In the genomic region with DNA sequence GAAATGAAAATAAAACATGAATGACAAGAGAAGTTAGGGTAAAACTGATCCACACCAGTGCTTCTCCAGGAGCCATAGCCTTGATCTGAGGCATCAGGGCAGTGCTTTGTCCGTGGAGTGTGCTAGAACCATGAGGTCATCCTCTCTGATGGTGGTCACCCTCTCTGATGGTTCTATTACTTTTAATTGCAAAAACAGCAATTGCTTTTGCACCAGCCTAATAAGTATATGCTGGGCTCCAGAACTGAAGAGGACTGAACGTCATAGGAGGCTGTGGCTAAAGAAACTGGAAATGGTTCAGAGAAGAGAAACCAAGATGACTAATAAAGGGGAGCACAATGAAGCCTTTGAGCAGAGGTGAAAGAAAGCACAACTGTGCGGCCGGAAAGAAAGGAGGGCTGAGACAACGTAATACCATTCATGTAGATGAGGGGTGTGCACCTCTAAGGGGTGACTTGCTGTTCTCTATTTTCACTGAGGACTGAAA, we compare ENCODE assay signal across 9 cellular contexts. TPM values are rescaled to one million over a fixed set of nuclear protein-coding genes. Genes with fewer than 3 reads are reported as not detected.
DNase-seq lines count a peak whose midpoint lies in the region; ATAC-seq and TF ChIP-seq lines count a peak whose summit lies in the region.
"Had no signal": no experiment of that assay in that cellular context is flagged by ENCODE, and none has a peak within 500 bp of the region (broad histone marks: within the 10 kb centered on the region; RNA-seq: fewer than 3 reads in every experiment).

No MANE protein-coding gene starts in this region.

- H3K4me1 Mint-ChIP-seq in activated CD8-positive, alpha-beta memory T cell treated with anti-CD3 and anti-CD28 coated beads, Interleukin-2, amount 10 ng/mL, durations not matched to agents 7 days and 5 days = peaks cover 27% of the 10 kb centered on the region
- peaks cover 32% of the 10 kb centered on the region for H3K4me1 Mint-ChIP-seq in endodermal cell

- H3K36me3 ChIP-seq in esophagus (ENCODE audit: control insufficient read depth in 2 of 2, insufficient read depth in 2 of 2, low read length in 1 of 2) (no peaks in the 10 kb centered on the region), endodermal cell (ENCODE audit: control insufficient read depth, insufficient read depth, low read length) (no peaks in the 10 kb centered on the region)

- H3K9ac ChIP-seq in endodermal cell (ENCODE audit: extremely low read depth, low read length, poor library complexity, severe bottlenecking) = no peak overlapping the region

- intact Hi-C loops in posterior vena cava (cut with DNase I) = no loop called here

- peak overlapping the region; percentile 43 for H3K4me3 Mint-ChIP-seq in activated CD8-positive, alpha-beta memory T cell treated with anti-CD3 and anti-CD28 coated beads, Interleukin-2, amount 10 ng/mL, durations not matched to agents 7 days and 5 days
- H3K4me3 Mint-ChIP-seq in endodermal cell = no peak overlapping the region

- H3K27me3 Mint-ChIP-seq in activated CD8-positive, alpha-beta memory T cell treated with anti-CD3 and anti-CD28 coated beads, Interleukin-2, amount 10 ng/mL, durations not matched to agents 7 days and 5 days = no peaks in the 10 kb centered on the region
- no peaks in the 10 kb centered on the region for H3K27me3 Mint-ChIP-seq in endodermal cell (ENCODE audit: insufficient read depth)

- ATAC-seq in activated CD8-positive, alpha-beta memory T cell treated with anti-CD3 and anti-CD28 coated beads, Interleukin-2, amount 10 ng/mL, durations not matched to agents 7 days and 5 days = peak; percentile 99
- ATAC-seq in HG03103 (IDR thresholded peaks at IDR 0.05; ENCODE audit: low read depth, unreplicated experiment) = peak; percentile 90
- ATAC-seq: A549 had no signal

- H3K4me1 ChIP-seq in esophagus (ENCODE audit: control insufficient read depth in 2 of 2, insufficient read depth in 2 of 2, low read length in 1 of 2) = peaks cover 0 to 7% of the 10 kb centered on the region in 2 donors
- peaks cover 3% of the 10 kb centered on the region for H3K4me1 ChIP-seq in endodermal cell (ENCODE audit: control insufficient read depth, insufficient read depth, low read length)
- H3K4me1 ChIP-seq: A549 had no signal

- CTCF ChIA-PET in activated CD8-positive, alpha-beta memory T cell treated with anti-CD3 and anti-CD28 coated beads, Interleukin-2, amount 10 ng/mL, durations not matched to agents 7 days and 5 days (lab: Charles Lee) = no interaction called here

- H3K27me3 ChIP-seq in esophagus (ENCODE audit: control insufficient read depth in 1 of 2, insufficient read depth in 2 of 2, low read length in 2 of 2) (no peaks in the 10 kb centered on the region), endodermal cell (ENCODE audit: control insufficient read depth, insufficient read depth, low read length, poor library complexity, severe bottlenecking) (no peaks in the 10 kb centered on the region)

- H3K27ac ChIP-seq in esophagus (ENCODE audit: low read depth in 2 of 2, low read length in 1 of 2) (peak overlapping the region; percentile 87 to 92), endodermal cell (ENCODE audit: low read depth, low read length) (no peak overlapping the region)
- H3K27ac ChIP-seq: A549 had no signal

- H3K4me3 ChIP-seq in esophagus (ENCODE audit: low read depth in 1 of 2, low read length in 2 of 2) = no peak overlapping the region
- H3K4me3 ChIP-seq in endodermal cell (ENCODE audit: low read length) = no peak overlapping the region
- H3K4me3 ChIP-seq: A549 had no signal

- H3K27ac Mint-ChIP-seq in activated CD8-positive, alpha-beta memory T cell treated with anti-CD3 and anti-CD28 coated beads, Interleukin-2, amount 10 ng/mL, durations not matched to agents 7 days and 5 days = peak overlapping the region; percentile 86
- no peak overlapping the region for H3K27ac Mint-ChIP-seq in endodermal cell

- H3K36me3 Mint-ChIP-seq in activated CD8-positive, alpha-beta memory T cell treated with anti-CD3 and anti-CD28 coated beads, Interleukin-2, amount 10 ng/mL, durations not matched to agents 7 days and 5 days = peaks cover 2% of the 10 kb centered on the region
- H3K36me3 Mint-ChIP-seq in endodermal cell (ENCODE audit: low read depth) = peaks cover under 1% of the 10 kb centered on the region

- no peaks in the 10 kb centered on the region for H3K9me3 Mint-ChIP-seq in activated CD8-positive, alpha-beta memory T cell treated with anti-CD3 and anti-CD28 coated beads, Interleukin-2, amount 10 ng/mL, durations not matched to agents 7 days and 5 days (ENCODE audit: low read depth)
- H3K9me3 Mint-ChIP-seq in endodermal cell = no peaks in the 10 kb centered on the region

- WGBS in esophagus, 2 donors = 28 to 37% methylated on average over 5 of the region's 5 CpGs
- WGBS in endodermal cell (ENCODE audit: insufficient coverage in 1 of 2, insufficient read length in 1 of 2), 2 experiments = 88 to 98% methylated on average over 5 of the region's 5 CpGs

- DNase-seq in activated CD8-positive, alpha-beta memory T cell treated with anti-CD3 and anti-CD28 coated beads, Interleukin-2, amount 10 ng/mL, durations not matched to agents 7 days and 5 days = peak; percentile 91
- no peak for DNase-seq in activated CD8-positive, alpha-beta memory T cell treated with anti-CD3 and anti-CD28 coated beads for 24 hours
- peak; percentile 9 to 36 (median 26) for DNase-seq in activated CD4-positive, CD25-positive, alpha-beta regulatory T cell (lab: John Stamatoyannopoulos, UW)
- DNase-seq in stimulated activated CD4-positive, alpha-beta T cell treated with anti-CD3 and anti-CD28 coated beads, Interleukin-2, amount 100 ng/mL, for 48 hours = peak; percentile 27 to 39
- DNase-seq in posterior vena cava (ENCODE audit: low spot score) (no peak), endodermal cell (no peak)

- H3K9me3 ChIP-seq in esophagus (ENCODE audit: control insufficient read depth in 2 of 2, insufficient read depth in 1 of 2, low read depth in 1 of 2, low read length in 1 of 2) (no peaks in the 10 kb centered on the region), endodermal cell (ENCODE audit: control insufficient read depth, low read length) (no peaks in the 10 kb centered on the region)
- H3K9me3 ChIP-seq: A549 had no signal

- no peak for TF ChIP-seq CTCF in endodermal cell (conservative IDR thresholded peaks at IDR 0.05)

RNA-seq across cellular contexts. Expression of a gene that starts 17.0 kb away (rescaled TPM):
- 10 to 100 TPM; 23.9 to 25.4 TPM for total RNA-seq in activated CD8-positive, alpha-beta memory T cell treated with anti-CD3 and anti-CD28 coated beads, Interleukin-2, amount 10 ng/mL, durations not matched to agents 7 days and 5 days
- polyA plus RNA-seq in esophagus = 10 to 100 TPM; 17.7 to 24.2 TPM
- total RNA-seq in posterior vena cava (1 to 10 TPM; 1.5 to 4.0 TPM), endodermal cell (1 to 10 TPM in 1 of 2 donors, under 1 TPM in 1; 0.81 to 1.6 TPM)
- 0.75 TPM for polyA plus RNA-seq in endodermal cell (2013, experiment 1 of 2)
- 2.0 TPM for polyA plus RNA-seq in endodermal cell (2013, experiment 2 of 2)

Comparison
In these comparisons a context has a peak if more than half of its experiments do, and no peak if none do; other contexts are left out.
1. DNase-seq: peak in activated CD8-positive, alpha-beta memory T cell treated with anti-CD3 and anti-CD28 coated beads, Interleukin-2, amount 10 ng/mL, durations not matched to agents 7 days and 5 days (single experiment), activated CD4-positive, CD25-positive, alpha-beta regulatory T cell (4 of 4) and stimulated activated CD4-positive, alpha-beta T cell treated with anti-CD3 and anti-CD28 coated beads, Interleukin-2, amount 100 ng/mL, for 48 hours (2 of 2); none in activated CD8-positive, alpha-beta memory T cell treated with anti-CD3 and anti-CD28 coated beads for 24 hours (single experiment), posterior vena cava (single experiment) and endodermal cell (single experiment).
2. RNA of a gene that starts 17.0 kb away (total RNA-seq): 23.9 to 25.4 TPM in activated CD8-positive, alpha-beta memory T cell treated with anti-CD3 and anti-CD28 coated beads, Interleukin-2, amount 10 ng/mL, durations not matched to agents 7 days and 5 days; 1.5 to 4.0 TPM in posterior vena cava and 0.81 to 1.6 TPM in endodermal cell; every median in the first group is over 4 times any median in the second.